Comparison of ENCODE assay signal across 8 cellular contexts in the genomic region with DNA sequence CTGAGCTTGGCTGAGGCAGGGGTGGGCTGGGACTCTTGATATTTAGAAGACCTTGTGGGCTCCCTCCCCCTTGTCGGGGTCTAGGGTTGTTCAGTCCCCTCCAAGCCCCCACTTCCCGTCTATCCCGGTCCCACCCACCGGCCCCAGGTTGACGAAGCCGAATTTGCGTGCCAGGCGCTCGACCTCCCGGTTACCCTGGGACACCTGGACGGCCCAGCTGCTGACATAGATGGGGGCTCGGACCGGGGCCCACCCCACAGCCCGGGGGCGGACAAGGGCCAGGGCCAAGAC. TPM values are rescaled to one million over a fixed set of nuclear protein-coding genes. Genes with fewer than 3 reads are reported as not detected.
DNase-seq lines count a peak whose midpoint lies in the region; ATAC-seq and TF ChIP-seq lines count a peak whose summit lies in the region.

No MANE protein-coding gene starts in this region.

- TF ChIP-seq CTCF in H9 (conservative IDR thresholded peaks at IDR 0.05), result no peak
- TF ChIP-seq CTCF in activated B cell treated with CpG ODN at 0.5 μM for 24 hours (IDR thresholded peaks at IDR 0.05), result no peak
- TF ChIP-seq CTCF in spleen (IDR thresholded peaks at IDR 0.05 in 8 of 11, conservative IDR thresholded peaks at IDR 0.05 in 3 of 11), result no peak

- H3K4me2 ChIP-seq in H9 (ENCODE audit: insufficient read depth, insufficient read length, low read length), result peak overlapping the region; percentile 22

- no peak overlapping the region for H3K27ac Mint-ChIP-seq in H9
- no peak overlapping the region for H3K27ac Mint-ChIP-seq in activated B cell treated with CpG ODN at 0.5 μM for 24 hours

- no peak overlapping the region for H2BK15ac ChIP-seq in H9 (ENCODE audit: low read depth, low read length)

- no peak for DNase-seq in H9
- no peak for DNase-seq in activated B cell treated with CpG ODN at 0.5 μM for 24 hours
- DNase-seq in spleen, result no peak
- DNase-seq in T-helper 9 cell, result no peak

- H3K4me3 ChIP-seq in iPS-11a (ENCODE audit: low read depth, low read length) (peak overlapping the region; percentile 59), spleen (peak overlapping the region; percentile 48 to 85 (median 59))

- no peak overlapping the region for H2BK12ac ChIP-seq in H9 (ENCODE audit: insufficient read length, low read depth, low read length)

- H4K5ac ChIP-seq in H9 (ENCODE audit: insufficient read length, low read depth, low read length), result no peak overlapping the region

- no peak overlapping the region for H2AK5ac ChIP-seq in H9 (ENCODE audit: insufficient read length, low read length)

- no peak overlapping the region for H2BK120ac ChIP-seq in H9 (ENCODE audit: low read depth, low read length, poor library complexity, severe bottlenecking)

- H3T11ph ChIP-seq in H9 (ENCODE audit: low read length), result no peak overlapping the region

- H3K23me2 ChIP-seq in H9 (ENCODE audit: insufficient read length, low read depth, low read length, poor library complexity, severe bottlenecking), result peaks cover 9% of the 10 kb centered on the region

- no CpG with 5 or more reads among the region's 15 CpGs for WGBS in H9 (ENCODE audit: extremely low coverage, insufficient read length, low lambda C conversion rate)
- WGBS in spleen, 5 donors, result 0 to 2% (median 1%) methylated on average over 3 to 15 of the region's 15 CpGs; no CpG with 5 or more reads in 1 of the 5 donors

- no peaks in the 10 kb centered on the region for H3K79me2 ChIP-seq in H9 (ENCODE audit: insufficient read depth, low read length)

- CTCF ChIA-PET in activated B cell treated with CpG ODN at 0.5 μM for 24 hours (lab: Charles Lee), result no interaction called here

- H3K36me3 ChIP-seq in spleen, result no peaks in the 10 kb centered on the region

- H3K36me3 Mint-ChIP-seq in H9 (ENCODE audit: insufficient read depth in 1 of 3, low read depth in 3 of 3) (no peaks in the 10 kb centered on the region; a peak in 1 of 7 replicates), activated B cell treated with CpG ODN at 0.5 μM for 24 hours (ENCODE audit: low read depth) (no peaks in the 10 kb centered on the region)

- no peak overlapping the region for H2BK5ac ChIP-seq in H9 (ENCODE audit: insufficient read length, low read length)

- H3K14ac ChIP-seq in H9 (ENCODE audit: insufficient read depth, low read length), result no peak overlapping the region

- H2BK20ac ChIP-seq in H9 (ENCODE audit: low read depth, low read length, poor library complexity, severe bottlenecking), result no peak overlapping the region

- H3K4me1 Mint-ChIP-seq in H9, result peaks cover 4 to 13% of the 10 kb centered on the region in 2 experiments
- H3K4me1 Mint-ChIP-seq in activated B cell treated with CpG ODN at 0.5 μM for 24 hours, result peaks cover 12% of the 10 kb centered on the region

- H3K79me1 ChIP-seq in H9 (ENCODE audit: insufficient read depth, low read depth, low read length, poor library complexity, severe bottlenecking), result no peaks in the 10 kb centered on the region

- no peak for TF ChIP-seq POLR2A in spleen (IDR thresholded peaks at IDR 0.05)

- H4K20me1 ChIP-seq in H9 (ENCODE audit: control insufficient read depth, insufficient read depth, insufficient read length), result no peaks in the 10 kb centered on the region

- H3K18ac ChIP-seq in H9 (ENCODE audit: insufficient read length, low read depth, low read length), result no peak overlapping the region

- H3K56ac ChIP-seq in H9 (ENCODE audit: insufficient read length, low read depth, low read length), result no peak overlapping the region

- H3K9me3 Mint-ChIP-seq in H9 (no peaks in the 10 kb centered on the region; a peak in 1 of 5 replicates), activated B cell treated with CpG ODN at 0.5 μM for 24 hours (no peaks in the 10 kb centered on the region)

- no peak overlapping the region for H3K27ac ChIP-seq in H9 (ENCODE audit: insufficient read length, low read depth, low read length)
- peak overlapping the region in 6 of 8 donors; percentile 41 to 81 (median 62) for H3K27ac ChIP-seq in spleen

- H3K4me3 Mint-ChIP-seq in H9 (peak overlapping the region; percentile 76 to 81), activated B cell treated with CpG ODN at 0.5 μM for 24 hours (peak overlapping the region; percentile 50)

- no peak overlapping the region for H3K23ac ChIP-seq in H9 (ENCODE audit: insufficient read length, low read depth, low read length)

- H2AFZ ChIP-seq in H9 (ENCODE audit: low read length), result no peak overlapping the region

- H3K4me1 ChIP-seq in H9 (ENCODE audit: insufficient read depth, low read length) (no peaks in the 10 kb centered on the region), spleen (peaks cover 6 to 34% (median 19%) of the 10 kb centered on the region in 6 donors)

- no peak overlapping the region for H4K8ac ChIP-seq in H9 (replicated peaks; ENCODE audit: insufficient read length, low read depth, low read length)

- no peak overlapping the region for H3K9ac ChIP-seq in H9 (ENCODE audit: extremely low read depth, insufficient read length, low read length)

- H4K91ac ChIP-seq in H9 (ENCODE audit: insufficient read length, low read depth, low read length), result no peak overlapping the region

- no peaks in the 10 kb centered on the region for H3K9me3 ChIP-seq in H9 (ENCODE audit: control insufficient read depth, low read depth, low read length)
- H3K9me3 ChIP-seq in spleen, result no peaks in the 10 kb centered on the region

- peaks cover 3% of the 10 kb centered on the region; the same call in 1 of the 2 replicates for H3K27me3 ChIP-seq in H9 (ENCODE audit: insufficient read depth, low read length)
- H3K27me3 ChIP-seq in spleen (replicated peaks in 1 of 7), result peaks cover 0 to 39% (median 0%) of the 10 kb centered on the region in 7 donors

- intact Hi-C loops in activated B cell treated with CpG ODN at 0.5 μM for 24 hours (cut with micrococcal nuclease), result loop anchor here (1.0 kb wide), 3 partner anchors 11 to 52 kb away; a partner anchor contains a TSS
- intact Hi-C loops in spleen (cut with DNase I; ENCODE audit: low total_unique reads), result no loop called here

- H3K27me3 Mint-ChIP-seq in H9 (ENCODE audit: low read depth), result peaks cover 36% of the 10 kb centered on the region
- H3K27me3 Mint-ChIP-seq in activated B cell treated with CpG ODN at 0.5 μM for 24 hours, result peaks cover 5% of the 10 kb centered on the region

- ATAC-seq in activated B cell treated with CpG ODN at 0.5 μM for 24 hours (ENCODE audit: low read depth) (no peak), HG02981 (IDR thresholded peaks at IDR 0.05; ENCODE audit: unreplicated experiment) (no peak), HG02973 (IDR thresholded peaks at IDR 0.05; ENCODE audit: unreplicated experiment) (no peak), HG03159 (IDR thresholded peaks at IDR 0.05; ENCODE audit: unreplicated experiment) (no peak)

- POLR2A ChIA-PET in activated B cell treated with CpG ODN at 0.5 μM for 24 hours (lab: Charles Lee), result interaction anchor here (1.9 kb wide), 1 partner anchor 16 kb away, joined by 5 read pairs; no protein-coding TSS in a partner anchor

- H3K4ac ChIP-seq in H9 (ENCODE audit: low read depth, low read length), result no peak overlapping the region

RNA-seq across cellular contexts. Expression of a gene that starts 0.2 kb away (rescaled TPM):
- total RNA-seq in H9 (2021) (5.8 and 9.1 TPM in 2 replicates), activated B cell treated with CpG ODN at 0.5 μM for 24 hours (1.2 and 1.3 TPM in 2 replicates), spleen (1 to 10 TPM; 1.1 to 4.2 (median 1.8) TPM)
- polyA plus RNA-seq in spleen, result 1 to 10 TPM; 1.9 to 2.4 (median 2.0) TPM

RNA-seq across cellular contexts. Expression of a gene that starts 1.0 kb away (rescaled TPM):
- total RNA-seq in H9 (2021) (10.4 and 10.5 TPM in 2 replicates), activated B cell treated with CpG ODN at 0.5 μM for 24 hours (1.1 and 1.5 TPM in 2 replicates), spleen (1 to 10 TPM in 5 of 7 donors, under 1 TPM in 1, not detected in 1; 0.65 to 2.6 (median 1.6) TPM)
- polyA plus RNA-seq in spleen, result 1 to 10 TPM; 1.2 to 1.6 (median 1.5) TPM

RNA-seq across cellular contexts. Expression of a gene that starts 10.9 kb away (rescaled TPM):
- 30.3 and 36.8 TPM in 2 replicates for total RNA-seq in H9 (2021)
- 42.8 and 55.7 TPM in 2 replicates for total RNA-seq in activated B cell treated with CpG ODN at 0.5 μM for 24 hours
- 10 to 100 TPM; 31.3 to 52.8 (median 40.3) TPM for total RNA-seq in spleen
- polyA plus RNA-seq in spleen, result 10 to 100 TPM; 24.7 to 56.6 (median 38.8) TPM

RNA-seq across cellular contexts. Expression of a gene that starts 22.9 kb away (rescaled TPM):
- 1.4 and 1.5 TPM in 2 replicates for total RNA-seq in H9 (2021)
- not detected in 2 replicates for total RNA-seq in activated B cell treated with CpG ODN at 0.5 μM for 24 hours
- 1 to 10 TPM in 4 of 7 donors, under 1 TPM in 3; 0.26 to 2.0 (median 1.3) TPM for total RNA-seq in spleen
- under 1 TPM; 0.13 to 0.42 (median 0.27) TPM for polyA plus RNA-seq in spleen

RNA-seq across cellular contexts. Expression of a gene that starts 33.9 kb away (rescaled TPM):
- total RNA-seq in H9 (2021), result 0.50 and 0.57 TPM in 2 replicates
- total RNA-seq in activated B cell treated with CpG ODN at 0.5 μM for 24 hours, result not detected in 2 replicates
- not detected for total RNA-seq in spleen
- polyA plus RNA-seq in spleen, result under 1 TPM; 0.04 to 0.06 (median 0.06) TPM
